ENCODE assay signal across 18 cellular contexts in genomic region chr6:114040871-114041270, GRCh38.
A peak's percentile ranks its signal among the peaks of the same experiment; 100 is the strongest.
DNase-seq lines count a peak whose midpoint lies in the region; ATAC-seq and TF ChIP-seq lines count a peak whose summit lies in the region.
"Had no signal": no experiment of that assay in that cellular context is flagged by ENCODE, and none has a peak within 500 bp of the region (broad histone marks: within the 10 kb centered on the region; RNA-seq: fewer than 3 reads in every experiment).

No MANE protein-coding gene starts in this region.

- CTCF ChIA-PET in Caco-2 (lab: Charles Lee) = no interaction called here

- intact Hi-C loops in Caco-2 (cut with micrococcal nuclease; ENCODE audit: unreplicated experiment) = no loop called here

- POLR2A ChIA-PET in Caco-2 (lab: Charles Lee) = no interaction called here

- H3K36me3 ChIP-seq in Caco-2 (ENCODE audit: control insufficient read depth, insufficient read depth, low read length) = no peaks in the 10 kb centered on the region
- H3K36me3 ChIP-seq: BLaER1 treated with 17β-estradiol and CSF1 and Interleukin-3, amounts not matched to agents 10 nM and 100 nM; SJCRH30 had no signal

- H3K27me3 ChIP-seq in Caco-2 (replicated peaks; ENCODE audit: control insufficient read depth, insufficient read depth, low read length) = no peaks in the 10 kb centered on the region
- H3K27me3 ChIP-seq: BLaER1 treated with 17β-estradiol and CSF1 and Interleukin-3, amounts not matched to agents 10 nM and 100 nM; SJCRH30 had no signal

- in situ Hi-C loops in astrocyte of the spinal cord (cut with HindIII; ENCODE audit: low sequenced_read_pairs) = no loop called here

- DNase-seq in Caco-2 (no peak), OCI-M1 (lab: John Stamatoyannopoulos, UW) (peak; percentile 71), astrocyte of the spinal cord (ENCODE audit: low read depth, low spot score) (peak; percentile 49), fibroblast of pulmonary artery (ENCODE audit: low read depth) (peak; percentile 39)
- DNase-seq in activated naive CD4-positive, alpha-beta T cell treated with Interleukin-2 at 50 U/mL for 16 hours = no peak
- DNase-seq: CD8-positive, alpha-beta memory T cell; GDM1; Karpas-422; NCI-H1436; NCI-H2029; NCI-H2171; NCI-H446 treated with DMSO at 0.1 percent for 48 hours; PC-3; SJCRH30 had no signal

- no peaks in the 10 kb centered on the region for H3K27me3 Mint-ChIP-seq in Caco-2 (ENCODE audit: insufficient read depth, unreplicated experiment)

- H3K9me3 ChIP-seq in Caco-2 = no peaks in the 10 kb centered on the region

- peak overlapping the region; percentile 34 for H3K27ac Mint-ChIP-seq in Caco-2 (ENCODE audit: unreplicated experiment)
- H3K27ac Mint-ChIP-seq: CD8-positive, alpha-beta memory T cell had no signal

- H3K36me3 Mint-ChIP-seq in Caco-2 (ENCODE audit: insufficient read depth, unreplicated experiment) = peaks cover 6% of the 10 kb centered on the region
- H3K36me3 Mint-ChIP-seq: CD8-positive, alpha-beta memory T cell had no signal

- no peak overlapping the region for H3K4me3 ChIP-seq in Caco-2 (ENCODE audit: low read depth, low read length)
- H3K4me3 ChIP-seq in astrocyte of the spinal cord (ENCODE audit: low read depth, low read length) = no peak overlapping the region
- no peak overlapping the region for H3K4me3 ChIP-seq in fibroblast of pulmonary artery (replicated peaks; ENCODE audit: low read depth, low read length)
- H3K4me3 ChIP-seq: BLaER1 treated with 17β-estradiol and CSF1 and Interleukin-3, amounts not matched to agents 10 nM and 100 nM; SJCRH30 had no signal

- peaks cover 5% of the 10 kb centered on the region for H3K4me1 Mint-ChIP-seq in Caco-2 (ENCODE audit: low read depth, unreplicated experiment)
- H3K4me1 Mint-ChIP-seq: CD8-positive, alpha-beta memory T cell had no signal

- no peak overlapping the region for H3K4me3 Mint-ChIP-seq in Caco-2 (ENCODE audit: unreplicated experiment)
- H3K4me3 Mint-ChIP-seq: CD8-positive, alpha-beta memory T cell had no signal

- no peak for TF ChIP-seq CTCF in Caco-2 (IDR thresholded peaks at IDR 0.05; ENCODE audit: insufficient read depth in 1 of 2, low read depth in 1 of 2, low read length in 1 of 2, severe bottlenecking in 1 of 2, unreplicated experiment in 1 of 2)
- no peak for TF ChIP-seq CTCF in astrocyte of the spinal cord (IDR thresholded peaks at IDR 0.05; ENCODE audit: low read depth, low read length)
- no peak for TF ChIP-seq CTCF in fibroblast of pulmonary artery (IDR thresholded peaks at IDR 0.05; ENCODE audit: low read length, missing control alignments)

- no peaks in the 10 kb centered on the region; the same call in 1 of the 2 replicates for H3K4me1 ChIP-seq in Caco-2
- H3K4me1 ChIP-seq: SJCRH30 had no signal

- ATAC-seq in GM18867 (IDR thresholded peaks at IDR 0.05; ENCODE audit: unreplicated experiment) = no peak
- ATAC-seq in GM21717 (IDR thresholded peaks at IDR 0.05; ENCODE audit: unreplicated experiment) = no peak
- ATAC-seq in HG02623 (IDR thresholded peaks at IDR 0.05; ENCODE audit: unreplicated experiment) = no peak
- ATAC-seq: PC-3 had no signal

- no peaks in the 10 kb centered on the region for H3K9me3 Mint-ChIP-seq in Caco-2 (ENCODE audit: unreplicated experiment)

- no TSS peak for BruUV-seq in Caco-2 (replicated peaks; lab: Mats Ljungman, UMichigan)

Comparison
In these comparisons a context has a peak if more than half of its experiments do, and no peak if none do; other contexts are left out.
1. DNase-seq: peak in OCI-M1 (single experiment), astrocyte of the spinal cord (single experiment) and fibroblast of pulmonary artery (single experiment); none in Caco-2 (0 of 2) and activated naive CD4-positive, alpha-beta T cell treated with Interleukin-2 at 50 U/mL for 16 hours (single experiment).